In genomic region chr11:87015645-87016044, GRCh38 we compare ENCODE assay signal across 34 cellular contexts.
"Had no signal": no experiment of that assay in that cellular context is flagged by ENCODE, and none has a peak within 500 bp of the region (broad histone marks: within the 10 kb centered on the region; RNA-seq: fewer than 3 reads in every experiment).

No MANE protein-coding gene starts in this region.

- H3K9ac ChIP-seq: KMS-11 had no signal

- H3K4me2 ChIP-seq: KMS-11 had no signal

- H3K27ac ChIP-seq: KMS-11 had no signal

- H3K36me3 ChIP-seq: MG63 had no signal

- H3K4me3 ChIP-seq: MG63 had no signal

- H3K9me3 ChIP-seq: MG63 had no signal

- DNase-seq: Karpas-422, Kasumi-1, MG63, MM.1S, MV-4-11, NCI-H1048, NCI-H1092, NCI-H1092 treated with DMSO at 0.1 percent for 48 hours, NCI-H1105, NCI-H1105 treated with DMSO at 0.1 percent for 48 hours, NCI-H1417, NCI-H1417 treated with DMSO at 0.1 percent for 48 hours, NCI-H1436, NCI-H1436 treated with DMSO at 0.1 percent for 48 hours, NCI-H146, NCI-H1694, NCI-H1694 treated with DMSO at 0.1 percent for 48 hours, NCI-H187, NCI-H187 treated with DMSO at 0.1 percent for 48 hours, NCI-H1930, NCI-H2029, NCI-H2029 treated with DMSO at 0.1 percent for 48 hours, NCI-H2081, NCI-H2081 treated with DMSO at 0.1 percent for 48 hours, NCI-H2107, NCI-H2171, NCI-H2171 treated with DMSO at 0.1 percent for 48 hours, NCI-H2227 treated with DMSO at 0.1 percent for 48 hours, NCI-H226, NCI-H345, NCI-H446, NCI-H446 treated with DMSO at 0.1 percent for 48 hours, NCI-H510A had no signal
